ENCODE assay signal across 14 cellular contexts in genomic region chr5:54320256-54320655, GRCh38. TPM values are rescaled to one million over a fixed set of nuclear protein-coding genes. Genes with fewer than 3 reads are reported as not detected.
DNase-seq lines count a peak whose midpoint lies in the region; ATAC-seq and FAIRE-seq lines count a peak whose summit lies in the region.
"Had no signal": no experiment of that assay in that cellular context is flagged by ENCODE, and none has a peak within 500 bp of the region (broad histone marks: within the 10 kb centered on the region; RNA-seq: fewer than 3 reads in every experiment).

No MANE protein-coding gene starts in this region.

- peak; percentile 31 for FAIRE-seq in HTR-8/SVneo (lab: Jason Lieb, UNC)
- FAIRE-seq: H54 had no signal

- ATAC-seq in left colon (peak; percentile 50), GM21390 (IDR thresholded peaks at IDR 0.05; ENCODE audit: unreplicated experiment) (no peak)
- ATAC-seq: HCT116 had no signal

- intact Hi-C loops in left colon (cut with DNase I, micrococcal nuclease), result no loop called here

- peak; percentile 24 for DNase-seq in NCI-H2171 treated with DMSO at 0.1 percent for 48 hours (lab: John Stamatoyannopoulos, UW)
- no peak for DNase-seq in NCI-H2171 (lab: John Stamatoyannopoulos, UW)
- DNase-seq in HTR-8/SVneo (ENCODE audit: insufficient read length, low spot score), result no peak
- DNase-seq in NCI-H748 (lab: John Stamatoyannopoulos, UW; ENCODE audit: unreplicated experiment), result peak; percentile 45
- no peak for DNase-seq in left colon
- DNase-seq in mesenteric fat pad (ENCODE audit: low spot score), result no peak
- DNase-seq: ACHN; Calu3; CD4-positive, CD25-positive, alpha-beta regulatory T cell; DMS 273 treated with DMSO at 0.1 percent for 48 hours; GM23248 had no signal

RNA-seq across cellular contexts. Expression of gene ARL15, which starts 9.9 kb away (rescaled TPM):
- total RNA-seq in left colon, result 10 to 100 TPM; 25.2 to 27.2 TPM
- 24.3 TPM for total RNA-seq in mesenteric fat pad

Comparison
In these comparisons a context has a peak if more than half of its experiments do, and no peak if none do; other contexts are left out.
1. DNase-seq: peak in NCI-H2171 treated with DMSO at 0.1 percent for 48 hours (single experiment) and NCI-H748 (single experiment); none in NCI-H2171 (single experiment), HTR-8/SVneo (single experiment), left colon (0 of 2) and mesenteric fat pad (single experiment).